8 cellular contexts compared by ENCODE assay signal in genomic region chr4:102501176-102501634, GRCh38. TPM values are rescaled to one million over a fixed set of nuclear protein-coding genes. Genes with fewer than 3 reads are reported as not detected.
DNase-seq lines count a peak whose midpoint lies in the region; FAIRE-seq and TF ChIP-seq lines count a peak whose summit lies in the region.

A gene with protein sequence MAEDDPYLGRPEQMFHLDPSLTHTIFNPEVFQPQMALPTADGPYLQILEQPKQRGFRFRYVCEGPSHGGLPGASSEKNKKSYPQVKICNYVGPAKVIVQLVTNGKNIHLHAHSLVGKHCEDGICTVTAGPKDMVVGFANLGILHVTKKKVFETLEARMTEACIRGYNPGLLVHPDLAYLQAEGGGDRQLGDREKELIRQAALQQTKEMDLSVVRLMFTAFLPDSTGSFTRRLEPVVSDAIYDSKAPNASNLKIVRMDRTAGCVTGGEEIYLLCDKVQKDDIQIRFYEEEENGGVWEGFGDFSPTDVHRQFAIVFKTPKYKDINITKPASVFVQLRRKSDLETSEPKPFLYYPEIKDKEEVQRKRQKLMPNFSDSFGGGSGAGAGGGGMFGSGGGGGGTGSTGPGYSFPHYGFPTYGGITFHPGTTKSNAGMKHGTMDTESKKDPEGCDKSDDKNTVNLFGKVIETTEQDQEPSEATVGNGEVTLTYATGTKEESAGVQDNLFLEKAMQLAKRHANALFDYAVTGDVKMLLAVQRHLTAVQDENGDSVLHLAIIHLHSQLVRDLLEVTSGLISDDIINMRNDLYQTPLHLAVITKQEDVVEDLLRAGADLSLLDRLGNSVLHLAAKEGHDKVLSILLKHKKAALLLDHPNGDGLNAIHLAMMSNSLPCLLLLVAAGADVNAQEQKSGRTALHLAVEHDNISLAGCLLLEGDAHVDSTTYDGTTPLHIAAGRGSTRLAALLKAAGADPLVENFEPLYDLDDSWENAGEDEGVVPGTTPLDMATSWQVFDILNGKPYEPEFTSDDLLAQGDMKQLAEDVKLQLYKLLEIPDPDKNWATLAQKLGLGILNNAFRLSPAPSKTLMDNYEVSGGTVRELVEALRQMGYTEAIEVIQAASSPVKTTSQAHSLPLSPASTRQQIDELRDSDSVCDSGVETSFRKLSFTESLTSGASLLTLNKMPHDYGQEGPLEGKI (plus strand): TSS chr4:102501359. CDS start chr4:102525519, 24,160 bp downstream.

- TF ChIP-seq CTCF in VCaP (conservative IDR thresholded peaks at IDR 0.05) (peak; percentile 22; the same call in 1 of the 2 replicates), mammary epithelial cell (conservative IDR thresholded peaks at IDR 0.05 in 1 of 2, IDR thresholded peaks at IDR 0.05 in 1 of 2; ENCODE audit: extremely low read depth in 1 of 2, insufficient read depth in 1 of 2, low read depth in 1 of 2, low read length in 2 of 2) (no peak), keratinocyte (optimal IDR thresholded peaks at IDR 0.05 in 1 of 3, IDR thresholded peaks at IDR 0.05 in 1 of 3, conservative IDR thresholded peaks at IDR 0.05 in 1 of 3; ENCODE audit: extremely low read depth in 1 of 3, insufficient read depth in 2 of 3, low read length in 3 of 3) (no peak)

- FAIRE-seq in keratinocyte (lab: Jason Lieb, UNC): no peak

- peaks cover 46% of the 10 kb centered on the region for H3K79me2 ChIP-seq in mammary epithelial cell (ENCODE audit: insufficient read depth, low read length)
- H3K79me2 ChIP-seq in keratinocyte (ENCODE audit: control insufficient read depth, insufficient read depth, low read length): peaks cover 44% of the 10 kb centered on the region

- H3K4me2 ChIP-seq in mammary epithelial cell (ENCODE audit: insufficient read depth, low read depth, low read length) (peak within 1 kb of the TSS; percentile 73), keratinocyte (ENCODE audit: control insufficient read depth, extremely low read depth, insufficient read depth, low read depth, low read length) (peak within 1 kb of the TSS; percentile 82)

- H3K27ac ChIP-seq in VCaP (peak within 1 kb of the TSS; percentile 99), mammary epithelial cell (ENCODE audit: insufficient read depth, low read depth, low read length) (peak within 1 kb of the TSS; percentile 91), keratinocyte (ENCODE audit: control insufficient read depth, insufficient read depth, low read length) (peak within 1 kb of the TSS; percentile 97)

- H3K4me3 ChIP-seq in mammary epithelial cell (replicated peaks in 1 of 3; ENCODE audit: insufficient read depth in 1 of 3, low read depth in 2 of 3, low read length in 3 of 3) (peak within 1 kb of the TSS; percentile 69 to 86 (median 81)), keratinocyte (ENCODE audit: control insufficient read depth in 2 of 3, extremely low read depth in 1 of 3, insufficient read depth in 2 of 3, low read depth in 1 of 3, low read length in 3 of 3) (peak within 1 kb of the TSS; percentile 90 to 95 (median 92))

- peak; percentile 67 for TF ChIP-seq POLR2A in GM10847 (IDR thresholded peaks at IDR 0.05; ENCODE audit: extremely low read depth, insufficient read length)

- 0% methylated on average over 8 of the region's 60 CpGs for WGBS in mammary epithelial cell (ENCODE audit: low coverage, missing lambda C conversion rate)

- intact Hi-C loops in mammary epithelial cell (cut with micrococcal nuclease): loop anchor here (2.0 to 10.0 kb wide), 5 partner anchors 36 to 326 kb away; partner anchors contain the start of gene UBE2D3

- H2AFZ ChIP-seq in mammary epithelial cell (ENCODE audit: low read depth, low read length) (peak within 1 kb of the TSS; percentile 70), keratinocyte (ENCODE audit: control insufficient read depth, low read length) (peak within 1 kb of the TSS; percentile 38)

- H4K20me1 ChIP-seq in mammary epithelial cell (ENCODE audit: insufficient read depth, low read length) (peaks cover 2% of the 10 kb centered on the region), keratinocyte (ENCODE audit: control insufficient read depth, extremely low read depth, insufficient read depth, low read length) (no peaks in the 10 kb centered on the region)

- in situ Hi-C loops in mammary epithelial cell (cut with MboI; ENCODE audit: low sequenced_read_pairs in 2 of 2): no loop called here

- CTCF ChIA-PET in mammary epithelial cell (lab: Charles Lee; ENCODE audit: low non-redundant PET): no interaction called here

- H3K9me3 ChIP-seq in mammary epithelial cell (replicated peaks; ENCODE audit: insufficient read depth, low read length) (no peaks in the 10 kb centered on the region), keratinocyte (ENCODE audit: control insufficient read depth, low read depth, low read length) (no peaks in the 10 kb centered on the region)

- no peaks in the 10 kb centered on the region for H3K9me1 ChIP-seq in keratinocyte (ENCODE audit: control insufficient read depth, extremely low read depth, insufficient read depth, low read length)

- H3K4me1 ChIP-seq in mammary epithelial cell (ENCODE audit: insufficient read depth, low read length): peaks cover 19% of the 10 kb centered on the region
- peaks cover 28% of the 10 kb centered on the region for H3K4me1 ChIP-seq in keratinocyte (ENCODE audit: control insufficient read depth, extremely low read depth, insufficient read depth, low read length)

- DNase-seq in H4 (ENCODE audit: low spot score) (peak; percentile 57), LoVo (ENCODE audit: low spot score) (peak; percentile 59), mammary epithelial cell (peak; percentile 93), keratinocyte (ENCODE audit: low read depth, low spot score) (no peak), DMS153 treated with DMSO at 0.1 percent for 48 hours (lab: John Stamatoyannopoulos, UW; ENCODE audit: unreplicated experiment) (no peak)
- DNase-seq in stimulated activated CD4-positive, alpha-beta T cell treated with anti-CD3 and anti-CD28 coated beads, Interleukin-15, amount 100 ng/mL, for 24 hours: peak; percentile 86

- H3K36me3 ChIP-seq in mammary epithelial cell (ENCODE audit: insufficient read depth, low read length): no peaks in the 10 kb centered on the region
- H3K36me3 ChIP-seq in keratinocyte (ENCODE audit: control insufficient read depth in 2 of 2, extremely low read depth in 1 of 2, insufficient read depth in 2 of 2, low read length in 2 of 2): no peaks in the 10 kb centered on the region

- dilution Hi-C loops in mammary epithelial cell (cut with HindIII; ENCODE audit: low sequenced_read_pairs) (no loop called here), keratinocyte (cut with MboI; ENCODE audit: extremely low pct_ligation_motif_present, low sequenced_read_pairs) (no loop called here)

- no TSS peak for BruUV-seq in mammary epithelial cell (replicated peaks; lab: Mats Ljungman, UMichigan)

- peak within 1 kb of the TSS; percentile 98 for H3K9ac ChIP-seq in mammary epithelial cell (ENCODE audit: insufficient read depth, low read length)
- H3K9ac ChIP-seq in keratinocyte (ENCODE audit: control insufficient read depth, extremely low read depth, insufficient read depth, low read length): peak within 1 kb of the TSS; percentile 97

- H3K27me3 ChIP-seq in mammary epithelial cell (ENCODE audit: insufficient read depth, low read length) (no peaks in the 10 kb centered on the region), keratinocyte (ENCODE audit: control insufficient read depth, extremely low read depth, insufficient read depth, low read length) (no peaks in the 10 kb centered on the region)

RNA-seq across cellular contexts. Expression of the gene that starts here (rescaled TPM):
- 14.5 and 16.4 TPM in 2 replicates for total RNA-seq in H4 (2014; rRNA removed; shearing (Covaris generic))
- total RNA-seq in mammary epithelial cell: 10 to 100 TPM; 23.5 to 52.9 TPM
- polyA plus RNA-seq in mammary epithelial cell: 25.5 TPM
- polyA minus RNA-seq in mammary epithelial cell: 40.6 TPM
- polyA plus RNA-seq in keratinocyte: 15.4 to 31.4 TPM (median 21.8 TPM) in 3 replicates
- 12.2 TPM for polyA plus RNA-seq in keratinocyte (2011; ENCODE audit: low read depth)
- polyA plus RNA-seq in keratinocyte (2011; cell fraction: cytosol; rRNA removed): 15.6 and 19.2 TPM in 2 replicates
- 33.6 and 36.7 TPM in 2 replicates for polyA plus RNA-seq in keratinocyte (2011; cell fraction: nucleus; rRNA removed)
- 18.0 and 24.9 TPM in 2 replicates for polyA plus RNA-seq in keratinocyte (2012; ENCODE audit: low replicate concordance)
- polyA minus RNA-seq in keratinocyte: 27.3 to 39.6 TPM (median 29.4 TPM) in 3 replicates
- polyA minus RNA-seq in keratinocyte (2011; cell fraction: cytosol; rRNA and poly(A)+ RNA removed): 16.7 TPM
- 29.1 and 53.4 TPM in 2 replicates for polyA minus RNA-seq in keratinocyte (2011; cell fraction: nucleus; rRNA and poly(A)+ RNA removed)

Comparison
In these comparisons a context has a peak if more than half of its experiments do, and no peak if none do; other contexts are left out.
1. DNase-seq: peak in H4 (single experiment), LoVo (single experiment), mammary epithelial cell (single experiment) and stimulated activated CD4-positive, alpha-beta T cell treated with anti-CD3 and anti-CD28 coated beads, Interleukin-15, amount 100 ng/mL, for 24 hours (single experiment); none in keratinocyte (single experiment) and DMS153 treated with DMSO at 0.1 percent for 48 hours (single experiment).
2. Peak in every context shown above with its lines, with median percentiles within 50 percentile points of each other: H3K27ac ChIP-seq.